In the genomic region with DNA sequence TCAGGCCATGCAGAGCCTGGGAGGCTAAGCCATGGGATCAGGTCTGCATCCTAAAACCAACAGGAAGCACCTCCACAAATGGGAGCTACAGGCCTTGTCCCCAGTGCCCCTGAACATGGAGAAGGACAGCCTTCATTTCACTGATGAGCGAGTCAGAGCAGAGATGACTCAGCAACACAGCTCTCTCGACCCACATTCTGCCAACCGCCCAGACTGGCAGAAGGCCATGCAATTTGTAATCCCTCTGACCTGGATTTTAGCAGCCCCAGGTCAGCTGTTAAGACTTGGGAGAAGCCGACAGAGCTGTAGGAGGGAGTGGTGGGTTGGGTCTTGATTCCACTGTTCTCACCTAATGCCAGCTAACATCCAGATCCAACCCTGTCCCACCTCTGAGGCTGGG, we compare ENCODE assay signal across 9 cellular contexts. TPM values are rescaled to one million over a fixed set of nuclear protein-coding genes. Genes with fewer than 3 reads are reported as not detected.
DNase-seq lines count a peak whose midpoint lies in the region; ATAC-seq and TF ChIP-seq lines count a peak whose summit lies in the region.
"Had no signal": no experiment of that assay in that cellular context is flagged by ENCODE, and none has a peak within 500 bp of the region (broad histone marks: within the 10 kb centered on the region; RNA-seq: fewer than 3 reads in every experiment).

No MANE protein-coding gene starts in this region.

- peaks cover 63% of the 10 kb centered on the region for H3K36me3 Mint-ChIP-seq in dendritic cell treated with granulocyte-macrophage colony-stimulating factor and Interleukin-4, amounts not matched to agents 40 ng/mL and 50 ng/mL, for 4 days (ENCODE audit: low read depth)
- peaks cover 3% of the 10 kb centered on the region for H3K36me3 Mint-ChIP-seq in neural progenitor cell

- peak overlapping the region; percentile 36 for H3K27ac Mint-ChIP-seq in dendritic cell treated with granulocyte-macrophage colony-stimulating factor and Interleukin-4, amounts not matched to agents 40 ng/mL and 50 ng/mL, for 4 days
- no peak overlapping the region for H3K27ac Mint-ChIP-seq in neural progenitor cell
- H3K27ac Mint-ChIP-seq: activated naive CD8-positive, alpha-beta T cell treated with anti-CD3 and anti-CD28 coated beads, Interleukin-2, amount 10 ng/mL, durations not matched to agents 7 days and 5 days had no signal

- H3K4me1 ChIP-seq in neural progenitor cell = no peaks in the 10 kb centered on the region

- DNase-seq in activated CD4-positive, alpha-beta T cell treated with anti-CD3 and anti-CD28 coated beads for 4 hours = peak; percentile 46 to 48
- no peak for DNase-seq in activated CD4-positive, alpha-beta T cell treated with anti-CD3 and anti-CD28 coated beads for 1 hour
- peak; percentile 96 for DNase-seq in RPMI7951 (ENCODE audit: low read depth)
- DNase-seq in mucosa of gallbladder (ENCODE audit: low spot score) = peak; percentile 70
- no peak for DNase-seq in neural progenitor cell (ENCODE audit: low spot score)
- DNase-seq: activated naive CD8-positive, alpha-beta T cell treated with anti-CD3 and anti-CD28 coated beads, Interleukin-2, amount 10 ng/mL, durations not matched to agents 7 days and 5 days had no signal

- no peaks in the 10 kb centered on the region for H3K36me3 ChIP-seq in neural progenitor cell

- TF ChIP-seq CTCF in neural progenitor cell (IDR thresholded peaks at IDR 0.05) = no peak

- intact Hi-C loops in dendritic cell treated with granulocyte-macrophage colony-stimulating factor and Interleukin-4, amounts not matched to agents 40 ng/mL and 50 ng/mL, for 4 days (cut with micrococcal nuclease) = no loop called here

- peaks cover 86% of the 10 kb centered on the region for H3K79me2 ChIP-seq in neural progenitor cell (ENCODE audit: low read depth)

- H2AFZ ChIP-seq in neural progenitor cell (replicated peaks) = no peak overlapping the region

- H3K4me1 Mint-ChIP-seq in dendritic cell treated with granulocyte-macrophage colony-stimulating factor and Interleukin-4, amounts not matched to agents 40 ng/mL and 50 ng/mL, for 4 days (ENCODE audit: low read depth) = peaks cover 84% of the 10 kb centered on the region
- peaks cover 14% of the 10 kb centered on the region for H3K4me1 Mint-ChIP-seq in neural progenitor cell

- no peak overlapping the region for H3K4me3 Mint-ChIP-seq in dendritic cell treated with granulocyte-macrophage colony-stimulating factor and Interleukin-4, amounts not matched to agents 40 ng/mL and 50 ng/mL, for 4 days
- no peak overlapping the region for H3K4me3 Mint-ChIP-seq in neural progenitor cell
- H3K4me3 Mint-ChIP-seq: activated naive CD8-positive, alpha-beta T cell treated with anti-CD3 and anti-CD28 coated beads, Interleukin-2, amount 10 ng/mL, durations not matched to agents 7 days and 5 days had no signal

- H3F3A ChIP-seq in neural progenitor cell (ENCODE audit: low read depth) = no peaks in the 10 kb centered on the region

- ATAC-seq in HG03196 (IDR thresholded peaks at IDR 0.05; ENCODE audit: unreplicated experiment) (peak; percentile 44), GM21619 (IDR thresholded peaks at IDR 0.05; ENCODE audit: unreplicated experiment) (no peak)

- no peak overlapping the region for H3K9ac ChIP-seq in neural progenitor cell

- H4K20me1 ChIP-seq in neural progenitor cell (ENCODE audit: low read depth) = peaks cover 24% of the 10 kb centered on the region

- H3K27me3 Mint-ChIP-seq in dendritic cell treated with granulocyte-macrophage colony-stimulating factor and Interleukin-4, amounts not matched to agents 40 ng/mL and 50 ng/mL, for 4 days = no peaks in the 10 kb centered on the region
- peaks cover under 1% of the 10 kb centered on the region for H3K27me3 Mint-ChIP-seq in neural progenitor cell (ENCODE audit: insufficient read depth, low read depth)
- H3K27me3 Mint-ChIP-seq: activated naive CD8-positive, alpha-beta T cell treated with anti-CD3 and anti-CD28 coated beads, Interleukin-2, amount 10 ng/mL, durations not matched to agents 7 days and 5 days had no signal

- H3K27ac ChIP-seq in neural progenitor cell = no peak overlapping the region

- no peaks in the 10 kb centered on the region for H3K27me3 ChIP-seq in neural progenitor cell

- no peaks in the 10 kb centered on the region for H3K9me3 Mint-ChIP-seq in dendritic cell treated with granulocyte-macrophage colony-stimulating factor and Interleukin-4, amounts not matched to agents 40 ng/mL and 50 ng/mL, for 4 days
- H3K9me3 Mint-ChIP-seq in neural progenitor cell = peaks cover 2% of the 10 kb centered on the region

- no peaks in the 10 kb centered on the region for H3K9me3 ChIP-seq in neural progenitor cell (ENCODE audit: low read depth)

- no peak overlapping the region for H3K4me2 ChIP-seq in neural progenitor cell

- H3K4me3 ChIP-seq in neural progenitor cell = no peak overlapping the region

RNA-seq across cellular contexts. Expression of a gene that starts 25.5 kb away (rescaled TPM):
- 89.0 and 89.6 TPM in 2 replicates for total RNA-seq in RPMI7951 (2014; rRNA removed; shearing (Covaris generic))
- 68.2 TPM for total RNA-seq in mucosa of gallbladder
- total RNA-seq in neural progenitor cell (ENCODE audit: low replicate concordance) = 46.6 and 55.9 TPM in 2 replicates

Comparison
In these comparisons a context has a peak if more than half of its experiments do, and no peak if none do; other contexts are left out.
1. DNase-seq: peak in activated CD4-positive, alpha-beta T cell treated with anti-CD3 and anti-CD28 coated beads for 4 hours (2 of 2), RPMI7951 (single experiment) and mucosa of gallbladder (single experiment); none in activated CD4-positive, alpha-beta T cell treated with anti-CD3 and anti-CD28 coated beads for 1 hour (single experiment) and neural progenitor cell (single experiment).